ENCODE assay signal across 8 cellular contexts in genomic region chr3:13012228-13012691, GRCh38.
DNase-seq lines count a peak whose midpoint lies in the region; ATAC-seq and TF ChIP-seq lines count a peak whose summit lies in the region.

No MANE protein-coding gene starts in this region.

- peak overlapping the region; percentile 42 for H3K4me3 Mint-ChIP-seq in stimulated activated memory B cell treated with anti-CD40 and anti-IgM and Interleukin-4, amounts not matched to agents 10 μg/mL and 1 μg/mL and 100 μg/mL, for 72 hours

- ATAC-seq in GM21717 (IDR thresholded peaks at IDR 0.05; ENCODE audit: unreplicated experiment) (peak; percentile 34), heart left ventricle (peak; percentile 22 to 72 (median 52)), HG03521 (IDR thresholded peaks at IDR 0.05; ENCODE audit: unreplicated experiment) (no peak)
- ATAC-seq in stimulated activated memory B cell treated with anti-CD40 and anti-IgM and Interleukin-4, amounts not matched to agents 10 μg/mL and 1 μg/mL and 100 μg/mL, for 72 hours, result peak; percentile 70

- peaks cover 76% of the 10 kb centered on the region for H3F3A ChIP-seq in MM.1S (ENCODE audit: insufficient read depth, low read length)

- intact Hi-C loops in heart left ventricle (cut with DNase I), result no loop called here

- DNase-seq in GF-D8 (lab: John Stamatoyannopoulos, UW), result peak; percentile 92
- peak; percentile 81 for DNase-seq in MM.1S
- DNase-seq in activated T-cell treated with anti-CD3 and anti-CD28 coated beads, Interleukin-2, amount 50 U/mL, for 1 hour, result peak; percentile 59
- peak; percentile 70 to 88 (median 81) for DNase-seq in heart left ventricle
- no peak for DNase-seq in dedifferentiated amniotic fluid mesenchymal stem cell (ENCODE audit: extremely low spot score)

- no peaks in the 10 kb centered on the region for H3K27me3 Mint-ChIP-seq in stimulated activated memory B cell treated with anti-CD40 and anti-IgM and Interleukin-4, amounts not matched to agents 10 μg/mL and 1 μg/mL and 100 μg/mL, for 72 hours

- TF ChIP-seq CTCF in MM.1S (IDR thresholded peaks at IDR 0.05; ENCODE audit: low read length) (no peak), heart left ventricle (IDR thresholded peaks at IDR 0.05) (no peak)

- peaks cover 78% of the 10 kb centered on the region for H3K4me1 ChIP-seq in MM.1S (ENCODE audit: low read length)
- H3K4me1 ChIP-seq in heart left ventricle, result peaks cover 0 to 89% (median 33%) of the 10 kb centered on the region in 12 donors

- no peak overlapping the region for H2AFZ ChIP-seq in MM.1S (ENCODE audit: low read length)

- no peak for TF ChIP-seq POLR2A in heart left ventricle (IDR thresholded peaks at IDR 0.05)

- H3K36me3 ChIP-seq in MM.1S (replicated peaks; ENCODE audit: insufficient read depth, low read length) (no peaks in the 10 kb centered on the region), heart left ventricle (no peaks in the 10 kb centered on the region)

- H3K9me3 ChIP-seq in MM.1S (replicated peaks; ENCODE audit: insufficient read depth, low read length), result no peaks in the 10 kb centered on the region
- H3K9me3 ChIP-seq in heart left ventricle, result no peaks in the 10 kb centered on the region

- peak overlapping the region; percentile 36; the same call in 1 of the 2 replicates for H3K4me3 ChIP-seq in MM.1S (ENCODE audit: low read length)
- H3K4me3 ChIP-seq in heart left ventricle, result peak overlapping the region in 1 of 12 donors; percentile 66

- H3K9me2 ChIP-seq in MM.1S (replicated peaks; ENCODE audit: insufficient read depth, low read length), result no peaks in the 10 kb centered on the region

- peaks cover 75% of the 10 kb centered on the region for H3K79me2 ChIP-seq in MM.1S (ENCODE audit: low read length)

- 61 to 82% (median 67%) methylated on average over 5 of the region's 5 CpGs for WGBS in heart left ventricle, 4 donors

- H4K20me1 ChIP-seq in MM.1S (ENCODE audit: insufficient read depth, low read length), result no peaks in the 10 kb centered on the region

- H3K36me3 Mint-ChIP-seq in stimulated activated memory B cell treated with anti-CD40 and anti-IgM and Interleukin-4, amounts not matched to agents 10 μg/mL and 1 μg/mL and 100 μg/mL, for 72 hours, result peaks cover 16% of the 10 kb centered on the region

- H3K9me3 Mint-ChIP-seq in stimulated activated memory B cell treated with anti-CD40 and anti-IgM and Interleukin-4, amounts not matched to agents 10 μg/mL and 1 μg/mL and 100 μg/mL, for 72 hours, result no peaks in the 10 kb centered on the region

- H3K9ac ChIP-seq in MM.1S (ENCODE audit: low read length), result peak overlapping the region; percentile 99

- H3K27ac Mint-ChIP-seq in stimulated activated memory B cell treated with anti-CD40 and anti-IgM and Interleukin-4, amounts not matched to agents 10 μg/mL and 1 μg/mL and 100 μg/mL, for 72 hours, result peak overlapping the region; percentile 93

- H3K27me3 ChIP-seq in MM.1S (replicated peaks; ENCODE audit: insufficient read depth, low read length), result no peaks in the 10 kb centered on the region
- no peaks in the 10 kb centered on the region for H3K27me3 ChIP-seq in heart left ventricle

- peaks cover 98% of the 10 kb centered on the region for H3K4me1 Mint-ChIP-seq in stimulated activated memory B cell treated with anti-CD40 and anti-IgM and Interleukin-4, amounts not matched to agents 10 μg/mL and 1 μg/mL and 100 μg/mL, for 72 hours

- H3K27ac ChIP-seq in MM.1S (ENCODE audit: low read length) (peak overlapping the region; percentile 94), heart left ventricle (peak overlapping the region in 6 of 12 donors; percentile 28 to 99 (median 66))

- peak overlapping the region; percentile 94 for H3K4me2 ChIP-seq in MM.1S (ENCODE audit: low read depth, low read length)
